In genomic region chr10:29559996-29560395, GRCh38 we compare ENCODE assay signal across 18 cellular contexts.
DNase-seq lines count a peak whose midpoint lies in the region; ATAC-seq and TF ChIP-seq lines count a peak whose summit lies in the region.
"Had no signal": no experiment of that assay in that cellular context is flagged by ENCODE, and none has a peak within 500 bp of the region (broad histone marks: within the 10 kb centered on the region; RNA-seq: fewer than 3 reads in every experiment).

No MANE protein-coding gene starts in this region.

- H3K4me1 ChIP-seq in sigmoid colon (peaks cover 0 to 89% (median 76%) of the 10 kb centered on the region in 4 donors), MM.1S (ENCODE audit: low read length) (no peaks in the 10 kb centered on the region), suprapubic skin (no peaks in the 10 kb centered on the region)

- H4K20me1 ChIP-seq in MM.1S (ENCODE audit: insufficient read depth, low read length): no peaks in the 10 kb centered on the region

- peaks cover 12% of the 10 kb centered on the region for H3K36me3 Mint-ChIP-seq in chondrocyte (ENCODE audit: low read depth)

- peak; percentile 58 for DNase-seq in DMS79 treated with DMSO at 0.1 percent for 48 hours (lab: John Stamatoyannopoulos, UW)
- no peak for DNase-seq in chondrocyte (ENCODE audit: low spot score)
- no peak for DNase-seq in left colon
- no peak for DNase-seq in sigmoid colon
- DNase-seq in effector CD8-positive, alpha-beta T cell (lab: John Stamatoyannopoulos, UW): no peak
- no peak for DNase-seq in inferior parietal cortex (ENCODE audit: extremely low spot score)
- DNase-seq in MM.1S: no peak
- DNase-seq in suprapubic skin (ENCODE audit: low spot score in 2 of 2): no peak
- DNase-seq: activated CD4-positive, CD25-positive, alpha-beta regulatory T cell treated with anti-CD3 and anti-CD28 coated beads, Interleukin-2, amount 50 U/mL, for 72 hours; activated naive CD4-positive, alpha-beta T cell treated with anti-CD3 and anti-CD28 coated beads, Interleukin-2, amount 10 ng/mL, durations not matched to agents 7 days and 5 days; cortex of kidney; erythroblast; H7; NCI-H187; NCI-H510A; SHP77 treated with DMSO at 0.1 percent for 48 hours; stimulated activated naive CD4-positive, alpha-beta T cell had no signal

- TF ChIP-seq CTCF in chondrocyte (IDR thresholded peaks at IDR 0.05) (no peak), sigmoid colon (IDR thresholded peaks at IDR 0.05) (no peak), MM.1S (IDR thresholded peaks at IDR 0.05; ENCODE audit: low read length) (no peak), suprapubic skin (IDR thresholded peaks at IDR 0.05) (no peak)

- intact Hi-C loops in left colon (cut with DNase I, micrococcal nuclease): no loop called here
- intact Hi-C loops in sigmoid colon (cut with DNase I): no loop called here

- H2AFZ ChIP-seq in MM.1S (ENCODE audit: low read length): no peak overlapping the region

- H3K4me3 ChIP-seq in sigmoid colon: no peak overlapping the region
- no peak overlapping the region for H3K4me3 ChIP-seq in MM.1S (ENCODE audit: low read length)
- H3K4me3 ChIP-seq in suprapubic skin: no peak overlapping the region

- H3K4me2 ChIP-seq in MM.1S (ENCODE audit: low read depth, low read length): no peak overlapping the region

- peak in 3 of 4 donors; percentile 10 to 69 (median 63) for TF ChIP-seq EP300 in sigmoid colon (IDR thresholded peaks at IDR 0.05)
- no peak for TF ChIP-seq EP300 in suprapubic skin (IDR thresholded peaks at IDR 0.05)

- H3K4me3 Mint-ChIP-seq in chondrocyte (ENCODE audit: unreplicated experiment): no peak overlapping the region
- H3K4me3 Mint-ChIP-seq: activated naive CD4-positive, alpha-beta T cell treated with anti-CD3 and anti-CD28 coated beads, Interleukin-2, amount 10 ng/mL, durations not matched to agents 7 days and 5 days; T-helper 2 cell treated with Interferon-gamma antibody and Interleukin-4, amounts not matched to agents 5 μg/mL and 100 μg/mL, for 36 hours had no signal

- peak overlapping the region; percentile 53 for H3K27ac Mint-ChIP-seq in chondrocyte (ENCODE audit: unreplicated experiment)
- H3K27ac Mint-ChIP-seq: activated naive CD4-positive, alpha-beta T cell treated with anti-CD3 and anti-CD28 coated beads, Interleukin-2, amount 10 ng/mL, durations not matched to agents 7 days and 5 days; T-helper 2 cell treated with Interferon-gamma antibody and Interleukin-4, amounts not matched to agents 5 μg/mL and 100 μg/mL, for 36 hours had no signal

- WGBS in sigmoid colon, 2 donors: 14 to 49% methylated on average over 4 of the region's 4 CpGs
- 46% methylated on average over 4 of the region's 4 CpGs for WGBS in suprapubic skin

- peak; percentile 91 for ATAC-seq in left colon

- H3F3A ChIP-seq in MM.1S (ENCODE audit: insufficient read depth, low read length): no peaks in the 10 kb centered on the region

- no peaks in the 10 kb centered on the region for H3K79me2 ChIP-seq in MM.1S (ENCODE audit: low read length)

- H3K36me3 ChIP-seq in sigmoid colon (peaks cover 7 to 50% (median 13%) of the 10 kb centered on the region in 4 donors), MM.1S (replicated peaks; ENCODE audit: insufficient read depth, low read length) (no peaks in the 10 kb centered on the region), suprapubic skin (peaks cover 12% of the 10 kb centered on the region)

- TF ChIP-seq POLR2A in sigmoid colon (IDR thresholded peaks at IDR 0.05) (no peak), suprapubic skin (IDR thresholded peaks at IDR 0.05) (no peak)

- H3K9me2 ChIP-seq in MM.1S (replicated peaks; ENCODE audit: insufficient read depth, low read length): 0 out of 2 replicates have a peak, but pooled peaks cover 2% of the 10 kb centered on the region

- H3K27me3 Mint-ChIP-seq in chondrocyte (ENCODE audit: low read depth): no peaks in the 10 kb centered on the region
- H3K27me3 Mint-ChIP-seq: activated naive CD4-positive, alpha-beta T cell treated with anti-CD3 and anti-CD28 coated beads, Interleukin-2, amount 10 ng/mL, durations not matched to agents 7 days and 5 days had no signal

- H3K9ac ChIP-seq in MM.1S (ENCODE audit: low read length): no peak overlapping the region

- no peaks in the 10 kb centered on the region for H3K27me3 ChIP-seq in sigmoid colon
- H3K27me3 ChIP-seq in MM.1S (replicated peaks; ENCODE audit: insufficient read depth, low read length): no peaks in the 10 kb centered on the region
- H3K27me3 ChIP-seq in suprapubic skin: no peaks in the 10 kb centered on the region

- H3K9me3 ChIP-seq in sigmoid colon (no peaks in the 10 kb centered on the region), MM.1S (replicated peaks; ENCODE audit: insufficient read depth, low read length) (no peaks in the 10 kb centered on the region), suprapubic skin (no peaks in the 10 kb centered on the region)

- H3K9me3 Mint-ChIP-seq in chondrocyte (ENCODE audit: low read depth): no peaks in the 10 kb centered on the region
- H3K9me3 Mint-ChIP-seq: activated naive CD4-positive, alpha-beta T cell treated with anti-CD3 and anti-CD28 coated beads, Interleukin-2, amount 10 ng/mL, durations not matched to agents 7 days and 5 days; T-helper 2 cell treated with Interferon-gamma antibody and Interleukin-4, amounts not matched to agents 5 μg/mL and 100 μg/mL, for 36 hours had no signal

- peaks cover 27% of the 10 kb centered on the region for H3K4me1 Mint-ChIP-seq in chondrocyte (ENCODE audit: low read depth)

- H3K27ac ChIP-seq in sigmoid colon: peak overlapping the region; percentile 57 to 78 (median 68)
- no peak overlapping the region for H3K27ac ChIP-seq in MM.1S (ENCODE audit: low read length)
- no peak overlapping the region for H3K27ac ChIP-seq in suprapubic skin

Comparison
In these comparisons a context has a peak if more than half of its experiments do, and no peak if none do; other contexts are left out.
1. H3K27ac ChIP-seq: peak in sigmoid colon (4 of 4); none in MM.1S (single experiment) and suprapubic skin (single experiment).